Comparison of ENCODE assay signal across 20 cellular contexts in the genomic region with DNA sequence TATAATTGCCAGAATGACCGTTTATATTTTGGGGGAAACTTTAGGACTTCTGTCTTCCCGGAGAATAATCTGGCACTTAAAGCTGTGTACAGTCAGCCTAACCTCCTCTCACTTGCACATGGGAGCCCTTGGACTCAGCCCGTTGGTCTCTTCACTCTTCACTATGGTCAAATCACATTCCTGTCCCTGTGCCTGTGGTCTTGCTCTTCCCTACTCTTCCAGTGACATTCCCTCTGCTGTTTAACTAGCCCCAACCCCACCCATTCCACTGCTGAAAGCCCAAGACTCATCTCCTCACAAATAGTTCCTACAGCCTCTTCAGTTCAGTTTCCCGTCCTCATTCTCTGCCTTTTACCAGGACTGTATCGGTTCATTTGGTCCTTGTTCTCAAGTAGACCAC.
"Had no signal": no experiment of that assay in that cellular context is flagged by ENCODE, and none has a peak within 500 bp of the region (broad histone marks: within the 10 kb centered on the region; RNA-seq: fewer than 3 reads in every experiment).

No MANE protein-coding gene starts in this region.

- H3K36me3 ChIP-seq: ascending aorta, gastroesophageal sphincter, right atrium auricular region, spleen, transverse colon had no signal

- H3K27ac ChIP-seq: ascending aorta, coronary artery, dorsolateral prefrontal cortex, gastroesophageal sphincter, hepatocyte, right atrium auricular region, transverse colon had no signal

- H3K4me3 ChIP-seq: ascending aorta, coronary artery, dorsolateral prefrontal cortex, gastroesophageal sphincter, hepatocyte, right atrium auricular region, spleen, transverse colon had no signal

- DNase-seq: activated CD4-positive, alpha-beta memory T cell treated with anti-CD3 and anti-CD28 coated beads for 36 hours; activated CD4-positive, alpha-beta T cell treated with anti-CD3 and anti-CD28 coated beads for 48 hours; activated CD8-positive, alpha-beta memory T cell treated with anti-CD3 and anti-CD28 coated beads, Interleukin-2, amount 50 U/mL, for 4 hours; activated gamma-delta T cell; activated naive CD4-positive, alpha-beta T cell treated with anti-CD3 and anti-CD28 coated beads, Interleukin-2, amount 10 ng/mL, durations not matched to agents 7 days and 5 days; activated naive CD8-positive, alpha-beta T cell treated with anti-CD3 and anti-CD28 coated beads, Interleukin-2, amount 10 ng/mL, durations not matched to agents 7 days and 5 days; activated T-cell treated with anti-CD3 and anti-CD28 coated beads, Interleukin-2, amount 50 U/mL, for 1 hour; dorsolateral prefrontal cortex; effector memory CD4-positive, alpha-beta T cell; erythroblast; left cardiac atrium; naive thymus-derived CD8-positive, alpha-beta T cell; spleen; stimulated activated naive CD4-positive, alpha-beta T cell treated with Interleukin-2 at 50 U/mL for 16 hours; transverse colon had no signal

- H3K4me1 ChIP-seq: ascending aorta, gastroesophageal sphincter, right atrium auricular region, transverse colon had no signal

- H3K9me3 ChIP-seq: ascending aorta, gastroesophageal sphincter, right atrium auricular region, spleen, transverse colon had no signal

- H3K27me3 ChIP-seq: ascending aorta, dorsolateral prefrontal cortex, gastroesophageal sphincter, right atrium auricular region, spleen, transverse colon had no signal
